1 cellular context compared by ENCODE assay signal in the genomic region with DNA sequence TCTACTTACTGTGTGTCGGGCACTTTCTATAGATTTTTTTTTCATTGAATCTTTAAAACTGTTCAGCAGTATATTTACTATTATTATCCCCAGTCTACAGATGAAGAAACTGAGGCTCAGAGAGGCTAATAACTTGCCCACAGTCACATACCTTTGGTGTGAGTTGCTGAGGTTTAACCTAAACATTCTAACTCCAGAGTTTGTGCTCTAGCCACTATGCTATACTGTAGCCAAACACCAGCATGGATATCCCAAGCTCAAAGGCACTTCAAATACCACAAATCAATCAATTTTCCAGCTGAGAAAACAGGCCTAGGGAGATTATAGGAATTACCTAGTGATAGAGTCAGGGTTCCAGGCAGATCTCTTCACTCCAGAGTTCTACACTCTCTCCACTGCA.
TF ChIP-seq lines count a peak whose summit lies in the region.

No MANE protein-coding gene starts in this region.

TF ChIP-seq in K562, 482 proteins besides CTCF, POLR2A, EP300 and RAD21:
- TF ChIP-seq RBM25 (IDR thresholded peaks at IDR 0.05; ENCODE audit: low read depth, low read length, severe bottlenecking) (peak; percentile 57), FOSL1 (tag; conservative IDR thresholded peaks at IDR 0.05) (0 out of 2 replicates have a peak, but pooled peaks have one; percentile 1), NFXL1 (CRISPR knock-in tag; IDR thresholded peaks at IDR 0.05) (no peak)
TF ChIP-seq in K562: peak in this region for 2.
